ENCODE assay signal across 1 cellular context in genomic region chrX:155985208-155985607, GRCh38.
A peak's percentile ranks its signal among the peaks of the same experiment; 100 is the strongest.
TF ChIP-seq lines count a peak whose summit lies in the region.

No MANE protein-coding gene starts in this region.

TF ChIP-seq in HepG2, 621 proteins besides CTCF, POLR2A, EP300 and RAD21 (continued from another document):
- no peak for TF ChIP-seq PRDM4 (CRISPR knock-in tag; IDR thresholded peaks at IDR 0.05; ENCODE audit: borderline replicate concordance)
- TF ChIP-seq, protein P1, sequence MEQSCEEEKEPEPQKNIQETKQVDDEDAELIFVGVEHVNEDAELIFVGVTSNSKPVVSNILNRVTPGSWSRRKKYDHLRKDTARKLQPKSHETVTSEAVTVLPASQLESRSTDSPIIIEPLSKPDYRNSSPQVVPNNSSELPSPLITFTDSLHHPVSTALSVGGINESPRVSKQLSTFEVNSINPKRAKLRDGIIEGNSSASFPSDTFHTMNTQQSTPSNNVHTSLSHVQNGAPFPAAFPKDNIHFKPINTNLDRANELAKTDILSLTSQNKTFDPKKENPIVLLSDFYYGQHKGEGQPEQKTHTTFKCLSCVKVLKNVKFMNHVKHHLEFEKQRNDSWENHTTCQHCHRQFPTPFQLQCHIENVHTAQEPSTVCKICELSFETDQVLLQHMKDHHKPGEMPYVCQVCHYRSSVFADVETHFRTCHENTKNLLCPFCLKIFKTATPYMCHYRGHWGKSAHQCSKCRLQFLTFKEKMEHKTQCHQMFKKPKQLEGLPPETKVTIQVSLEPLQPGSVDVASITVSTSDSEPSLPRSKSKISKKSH (CRISPR knock-in tag; IDR thresholded peaks at IDR 0.05; ENCODE audit: borderline replicate concordance), result no peak
- no peak for TF ChIP-seq ZSCAN30 (CRISPR knock-in tag; IDR thresholded peaks at IDR 0.05)
- no peak for TF ChIP-seq GABPA (IDR thresholded peaks at IDR 0.05; ENCODE audit: low read depth, low read length)
- 0 out of 2 replicates have a peak, but pooled peaks have one; percentile 21 for TF ChIP-seq GABPA (CRISPR knock-in tag; IDR thresholded peaks at IDR 0.05; ENCODE audit: low read depth)
- TF ChIP-seq HNF4A (CRISPR knock-in tag; IDR thresholded peaks at IDR 0.05), result 0 out of 2 replicates have a peak, but pooled peaks have one; percentile 5
- TF ChIP-seq SRY (CRISPR knock-in tag; IDR thresholded peaks at IDR 0.05), result no peak
- TF ChIP-seq PRDM15 (CRISPR knock-in tag; IDR thresholded peaks at IDR 0.05), result peak; percentile 61
- no peak for TF ChIP-seq TBX3 (IDR thresholded peaks at IDR 0.05; ENCODE audit: borderline replicate concordance)
